8 cellular contexts compared by ENCODE assay signal in genomic region chr2:171160119-171160629, GRCh38. TPM values are rescaled to one million over a fixed set of nuclear protein-coding genes. Genes with fewer than 3 reads are reported as not detected.
A peak's percentile ranks its signal among the peaks of the same experiment; 100 is the strongest.
DNase-seq lines count a peak whose midpoint lies in the region; ATAC-seq and TF ChIP-seq lines count a peak whose summit lies in the region.

No MANE protein-coding gene starts in this region.

- no peaks in the 10 kb centered on the region for H3K27me3 ChIP-seq in Karpas-422 (ENCODE audit: low read length)

- no peaks in the 10 kb centered on the region for H3K36me3 ChIP-seq in Karpas-422 (ENCODE audit: insufficient read depth, low read length)

- peak overlapping the region; percentile 90 for H3K27ac Mint-ChIP-seq in Calu3 (ENCODE audit: unreplicated experiment)

- H3K4me1 Mint-ChIP-seq in Calu3 (ENCODE audit: low read depth, unreplicated experiment): peaks cover 21% of the 10 kb centered on the region

- peaks cover 37% of the 10 kb centered on the region for H3K36me3 Mint-ChIP-seq in Calu3 (ENCODE audit: insufficient read depth, unreplicated experiment)

- TF ChIP-seq CTCF in Calu3 (IDR thresholded peaks at IDR 0.05; ENCODE audit: unreplicated experiment) (no peak), retinal pigment epithelial cell (conservative IDR thresholded peaks at IDR 0.05; ENCODE audit: low read depth, low read length) (no peak)

- peak; percentile 73 for DNase-seq in Calu3
- DNase-seq in Karpas-422: peak; percentile 74
- peak; percentile 56 for DNase-seq in T follicular helper cell (ENCODE audit: low read depth)
- DNase-seq in hepatic stellate cell (ENCODE audit: low spot score): peak; percentile 65
- peak; percentile 19 for DNase-seq in retinal pigment epithelial cell (ENCODE audit: low read depth)
- no peak for DNase-seq in middle frontal gyrus (ENCODE audit: extremely low spot score, low spot score)

- peak overlapping the region; percentile 74 for H3K4me3 Mint-ChIP-seq in Calu3 (ENCODE audit: low read depth, unreplicated experiment)

- no peaks in the 10 kb centered on the region for H3K9me3 ChIP-seq in Karpas-422 (ENCODE audit: low read length)

- H2AFZ ChIP-seq in Karpas-422 (ENCODE audit: low read length): peak overlapping the region; percentile 96

- CTCF ChIA-PET in Calu3 (lab: Charles Lee): interaction anchor here (0.6 to 1.2 kb wide), 3 partner anchors 152 to 791 kb away, joined by 3 to 5 read pairs (median 4); no protein-coding TSS in a partner anchor

- peak overlapping the region; percentile 92 for H3K4me2 ChIP-seq in Karpas-422 (ENCODE audit: low read depth, low read length, poor library complexity, severe bottlenecking)

- H3K79me2 ChIP-seq in Karpas-422 (ENCODE audit: low read length): peaks cover 50% of the 10 kb centered on the region

- peak; percentile 11 for ATAC-seq in GM21576 (IDR thresholded peaks at IDR 0.05; ENCODE audit: unreplicated experiment)

- intact Hi-C loops in Calu3 (cut with micrococcal nuclease; ENCODE audit: unreplicated experiment): no loop called here

- peak overlapping the region; percentile 94 for H3K9ac ChIP-seq in Karpas-422 (ENCODE audit: low read length)

- H3K27ac ChIP-seq in Karpas-422 (ENCODE audit: low read length): peak overlapping the region; percentile 84
- peak overlapping the region; percentile 86 for H3K27ac ChIP-seq in angular gyrus (ENCODE audit: low read depth, low read length)

- H3K4me3 ChIP-seq in Karpas-422 (ENCODE audit: low read length): peak overlapping the region; percentile 85
- peak overlapping the region; percentile 90 for H3K4me3 ChIP-seq in retinal pigment epithelial cell (ENCODE audit: low read length)

- no TSS peak for BruUV-seq in Calu3 (replicated peaks; lab: Mats Ljungman, UMichigan)

- peaks cover 35% of the 10 kb centered on the region for H4K20me1 ChIP-seq in Karpas-422 (ENCODE audit: insufficient read depth, low read depth, low read length)

- H3K27me3 Mint-ChIP-seq in Calu3 (ENCODE audit: unreplicated experiment): no peaks in the 10 kb centered on the region

- peaks cover 49% of the 10 kb centered on the region for H3K4me1 ChIP-seq in Karpas-422 (ENCODE audit: low read length)

- no peaks in the 10 kb centered on the region for H3K9me2 ChIP-seq in Karpas-422 (replicated peaks; ENCODE audit: insufficient read depth, low read length)

- no peaks in the 10 kb centered on the region for H3K9me3 Mint-ChIP-seq in Calu3 (ENCODE audit: low read depth, unreplicated experiment)

RNA-seq across cellular contexts. Expression of gene TLK1, which starts 0.5 kb away (rescaled TPM):
- 63.4 and 64.7 TPM in 2 replicates for total RNA-seq in Calu3 (2022)
- 9.0 and 22.8 TPM in 2 replicates for total RNA-seq in Karpas-422 (2014; rRNA removed; shearing (Covaris generic); ENCODE audit: low replicate concordance)
